ENCODE assay signal across 17 cellular contexts in the genomic region with DNA sequence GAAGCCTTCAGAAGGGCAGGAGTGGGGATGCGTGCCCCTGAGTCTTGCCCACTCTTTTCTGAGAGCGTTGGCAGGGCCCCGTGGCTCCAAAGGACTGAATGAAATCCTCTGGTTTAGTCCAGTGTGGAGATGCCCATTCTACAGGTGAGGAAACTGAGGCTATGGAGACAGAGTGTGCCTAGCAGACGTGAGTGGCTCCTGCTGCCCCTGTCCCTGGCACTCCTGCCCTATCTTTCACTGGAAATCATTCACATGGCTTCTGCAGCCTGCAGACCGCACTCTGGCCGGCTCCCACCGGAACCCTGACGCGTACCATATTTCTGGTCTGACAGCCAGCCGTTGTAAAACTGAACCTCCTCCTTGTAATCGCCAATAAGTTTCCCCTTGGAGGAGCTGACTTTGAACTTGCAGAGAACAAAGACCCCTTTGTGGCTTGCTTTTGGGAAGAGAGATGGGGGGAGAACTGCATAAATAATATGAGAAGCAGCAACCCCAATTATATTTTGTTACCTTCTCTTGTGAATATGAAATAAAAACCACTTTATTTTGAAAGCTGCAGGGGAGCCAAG.
DNase-seq lines count a peak whose midpoint lies in the region; ATAC-seq, FAIRE-seq and TF ChIP-seq lines count a peak whose summit lies in the region.
"Had no signal": no experiment of that assay in that cellular context is flagged by ENCODE, and none has a peak within 500 bp of the region (broad histone marks: within the 10 kb centered on the region; RNA-seq: fewer than 3 reads in every experiment).

No MANE protein-coding gene starts in this region.

- intact Hi-C loops in sciatic nerve (cut with DNase I), result no loop called here

- ATAC-seq in sciatic nerve, result peak; percentile 65
- no peak for ATAC-seq in GM18498 (IDR thresholded peaks at IDR 0.05; ENCODE audit: unreplicated experiment)
- ATAC-seq: activated CD4-positive, CD25-positive, alpha-beta regulatory T cell treated with anti-CD3 and anti-CD28 coated beads, Interleukin-2, amount 50 U/mL, for 24 hours had no signal

- TF ChIP-seq CTCF in HL-60 (IDR thresholded peaks at IDR 0.05; ENCODE audit: insufficient read depth, low read length) (no peak), GM10248 (IDR thresholded peaks at IDR 0.05; ENCODE audit: control extremely low read depth, extremely low read depth, low read depth, missing control alignments) (no peak)

- no peaks in the 10 kb centered on the region for H3K27me3 ChIP-seq in HL-60 (ENCODE audit: insufficient read depth, poor library complexity, severe bottlenecking)

- CTCF ChIA-PET in GM10248 (lab: Yijun Ruan, JAX), result interaction anchor here (2.0 kb wide), 1 partner anchor 127 kb away, joined by 6 read pairs; no protein-coding TSS in a partner anchor

- FAIRE-seq in urothelium cell line (lab: Jason Lieb, UNC), result no peak
- FAIRE-seq: GM19239 had no signal

- H3K4me3 ChIP-seq in HL-60 (replicated peaks; ENCODE audit: insufficient read depth, low read length), result no peak overlapping the region

- POLR2A ChIA-PET in GM10248 (lab: Yijun Ruan, JAX), result interaction anchor here (0.5 kb wide), 1 partner anchor 44 kb away, joined by 3 read pairs; no protein-coding TSS in a partner anchor

- H3K27ac ChIP-seq in HL-60 (replicated peaks), result peak overlapping the region; percentile 59

- DNase-seq in HL-60 (ENCODE audit: low read depth in 1 of 2, low spot score in 1 of 2) (no peak), astrocyte of the hippocampus (ENCODE audit: low read depth, low spot score) (peak; percentile 21), islet precursor cell (peak; percentile 42), sciatic nerve (ENCODE audit: low spot score) (no peak), NK-92 (lab: John Stamatoyannopoulos, UW; ENCODE audit: unreplicated experiment) (no peak), GM10248 (ENCODE audit: extremely low spot score) (no peak), urothelium cell line (ENCODE audit: low spot score) (no peak)
- DNase-seq: Caco-2; central memory CD4-positive, alpha-beta T cell; effector memory CD4-positive, alpha-beta T cell; NCI-H1048; NCI-H524; occipital lobe; stimulated activated CD4-positive, alpha-beta T cell treated with anti-CD3 and anti-CD28 coated beads, Interleukin-4, amount 100 ng/mL, for 1 hour had no signal

Comparison
In these comparisons a context has a peak if more than half of its experiments do, and no peak if none do; other contexts are left out.
1. DNase-seq: peak in astrocyte of the hippocampus (single experiment) and islet precursor cell (single experiment); none in HL-60 (0 of 2), sciatic nerve (single experiment), NK-92 (single experiment), GM10248 (single experiment) and urothelium cell line (single experiment).